18 cellular contexts compared by ENCODE assay signal in the genomic region with DNA sequence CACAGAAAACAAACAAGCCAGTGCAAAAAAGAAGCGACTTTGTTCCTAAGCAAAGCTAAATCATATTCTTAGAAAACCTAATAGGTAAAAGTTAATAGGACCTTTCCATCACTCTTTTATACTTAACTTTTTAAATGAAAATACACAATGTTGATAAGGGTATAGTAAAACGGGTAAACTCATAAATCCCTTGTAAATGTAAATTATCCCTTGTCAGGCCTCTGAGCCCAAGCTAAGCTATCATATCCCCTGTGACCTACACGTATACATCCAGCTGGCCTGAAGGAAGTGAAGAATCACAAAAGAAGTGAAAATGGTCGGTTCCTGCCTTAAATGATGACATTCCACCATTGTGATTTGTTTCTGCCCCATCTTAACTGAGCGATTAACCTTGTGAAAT.
DNase-seq lines count a peak whose midpoint lies in the region; ATAC-seq, FAIRE-seq and TF ChIP-seq lines count a peak whose summit lies in the region.
"Had no signal": no experiment of that assay in that cellular context is flagged by ENCODE, and none has a peak within 500 bp of the region (broad histone marks: within the 10 kb centered on the region; RNA-seq: fewer than 3 reads in every experiment).

No MANE protein-coding gene starts in this region.

- peaks cover 0 to 1% (median 0%) of the 10 kb centered on the region in 7 donors for H3K9me3 Mint-ChIP-seq in CD4-positive, CD25-positive, alpha-beta regulatory T cell
- H3K9me3 Mint-ChIP-seq in neural progenitor cell = peaks cover 3% of the 10 kb centered on the region

- H3K9ac ChIP-seq in OCI-LY3 (ENCODE audit: low read length) (no peak overlapping the region), neural progenitor cell (no peak overlapping the region)

- intact Hi-C loops in left lung (cut with DNase I) = no loop called here

- TF ChIP-seq POLR2A in GM12892 (IDR thresholded peaks at IDR 0.05; ENCODE audit: low read depth, low read length) = no peak

- H3K36me3 ChIP-seq in CD4-positive, CD25-positive, alpha-beta regulatory T cell (ENCODE audit: control insufficient read depth, insufficient read depth, low read length) = no peaks in the 10 kb centered on the region
- H3K36me3 ChIP-seq in OCI-LY3 (replicated peaks; ENCODE audit: low read depth, low read length) (no peaks in the 10 kb centered on the region), left lung (no peaks in the 10 kb centered on the region), neural progenitor cell (no peaks in the 10 kb centered on the region)

- H3K79me2 ChIP-seq in OCI-LY3 (ENCODE audit: low read length) (no peaks in the 10 kb centered on the region), neural progenitor cell (ENCODE audit: low read depth) (no peaks in the 10 kb centered on the region)

- H3F3A ChIP-seq in neural progenitor cell (ENCODE audit: low read depth) = no peaks in the 10 kb centered on the region

- peaks cover 9% of the 10 kb centered on the region for H3K27me3 Mint-ChIP-seq in CD4-positive, CD25-positive, alpha-beta regulatory T cell
- H3K27me3 Mint-ChIP-seq in neural progenitor cell (ENCODE audit: insufficient read depth, low read depth) = peaks cover 2% of the 10 kb centered on the region

- H3K36me3 Mint-ChIP-seq in CD4-positive, CD25-positive, alpha-beta regulatory T cell = peaks cover 5% of the 10 kb centered on the region
- no peaks in the 10 kb centered on the region for H3K36me3 Mint-ChIP-seq in neural progenitor cell

- H3K4me3 Mint-ChIP-seq in CD4-positive, CD25-positive, alpha-beta regulatory T cell = no peak overlapping the region
- no peak overlapping the region for H3K4me3 Mint-ChIP-seq in neural progenitor cell

- H3K27ac Mint-ChIP-seq in CD4-positive, CD25-positive, alpha-beta regulatory T cell = peak overlapping the region in 2 of 3 donors; percentile 2 to 16
- peak overlapping the region; percentile 11 for H3K27ac Mint-ChIP-seq in neural progenitor cell

- H4K20me1 ChIP-seq in OCI-LY3 (ENCODE audit: insufficient read depth, low read length) (no peaks in the 10 kb centered on the region), neural progenitor cell (ENCODE audit: low read depth) (no peaks in the 10 kb centered on the region)

- H2AFZ ChIP-seq in OCI-LY3 (ENCODE audit: low read depth, low read length) (no peak overlapping the region), neural progenitor cell (replicated peaks) (no peak overlapping the region)
- H2AFZ ChIP-seq: PC-9 had no signal

- no peak for DNase-seq in CD4-positive, CD25-positive, alpha-beta regulatory T cell
- DNase-seq in left lung = no peak
- no peak for DNase-seq in neural progenitor cell (ENCODE audit: low spot score)
- DNase-seq in GM12892 (ENCODE audit: insufficient read length) = no peak
- no peak for DNase-seq in NCI-H146 treated with DMSO at 0.1 percent for 48 hours (lab: John Stamatoyannopoulos, UW; ENCODE audit: unreplicated experiment)
- DNase-seq: COR-L47, GOT3, KG1, MV-4-11, NCI-H187 treated with DMSO at 0.1 percent for 48 hours, NCI-H2227 treated with DMSO at 0.1 percent for 48 hours, NCI-H524, PC-9, SIG-M5 had no signal

- FAIRE-seq in GM12892 (lab: Jason Lieb, UNC) = no peak
- FAIRE-seq: G401.6 had no signal

- no peak overlapping the region for H3K27ac ChIP-seq in CD4-positive, CD25-positive, alpha-beta regulatory T cell (ENCODE audit: insufficient read depth, low read length, poor library complexity, severe bottlenecking)
- H3K27ac ChIP-seq in OCI-LY3 (ENCODE audit: low read length) (peak overlapping the region; percentile 50), left lung (peak overlapping the region; percentile 61 to 74), neural progenitor cell (no peak overlapping the region)
- H3K27ac ChIP-seq: PC-9, RWPE1 had no signal

- H3K27me3 ChIP-seq in CD4-positive, CD25-positive, alpha-beta regulatory T cell (ENCODE audit: control insufficient read depth, insufficient read depth, low read length) = no peaks in the 10 kb centered on the region
- H3K27me3 ChIP-seq in OCI-LY3 (ENCODE audit: low read depth, low read length) = no peaks in the 10 kb centered on the region
- H3K27me3 ChIP-seq in left lung = no peaks in the 10 kb centered on the region
- H3K27me3 ChIP-seq in neural progenitor cell = no peaks in the 10 kb centered on the region

- no peak for TF ChIP-seq CTCF in OCI-LY3 (IDR thresholded peaks at IDR 0.05; ENCODE audit: low read depth, low read length)
- TF ChIP-seq CTCF in left lung (IDR thresholded peaks at IDR 0.05) = no peak
- TF ChIP-seq CTCF in neural progenitor cell (IDR thresholded peaks at IDR 0.05) = no peak

- peak overlapping the region; percentile 13 for H3K4me2 ChIP-seq in OCI-LY3 (ENCODE audit: low read length)
- no peak overlapping the region for H3K4me2 ChIP-seq in neural progenitor cell

- peaks cover 0 to 20% (median 13%) of the 10 kb centered on the region in 4 donors for H3K4me1 Mint-ChIP-seq in CD4-positive, CD25-positive, alpha-beta regulatory T cell
- H3K4me1 Mint-ChIP-seq in neural progenitor cell = no peaks in the 10 kb centered on the region

- no peaks in the 10 kb centered on the region for H3K9me3 ChIP-seq in CD4-positive, CD25-positive, alpha-beta regulatory T cell (ENCODE audit: control insufficient read depth in 2 of 2, low read length in 2 of 2)
- H3K9me3 ChIP-seq in OCI-LY3 (ENCODE audit: insufficient read depth, low read length) (no peaks in the 10 kb centered on the region), left lung (no peaks in the 10 kb centered on the region), neural progenitor cell (ENCODE audit: low read depth) (no peaks in the 10 kb centered on the region)

- H3K4me1 ChIP-seq in CD4-positive, CD25-positive, alpha-beta regulatory T cell (ENCODE audit: control insufficient read depth, insufficient read depth, low read length, poor library complexity, severe bottlenecking) = no peaks in the 10 kb centered on the region
- peaks cover 41% of the 10 kb centered on the region for H3K4me1 ChIP-seq in OCI-LY3 (ENCODE audit: low read length)
- peaks cover 8 to 44% of the 10 kb centered on the region in 2 donors for H3K4me1 ChIP-seq in left lung
- H3K4me1 ChIP-seq in neural progenitor cell = no peaks in the 10 kb centered on the region

- no peak for ATAC-seq in CD4-positive, CD25-positive, alpha-beta regulatory T cell (ENCODE audit: low read depth in 2 of 2)
- ATAC-seq in left lung = no peak
- ATAC-seq in GM21529 (IDR thresholded peaks at IDR 0.05; ENCODE audit: unreplicated experiment) = no peak

- H3K4me3 ChIP-seq in CD4-positive, CD25-positive, alpha-beta regulatory T cell (ENCODE audit: low read depth, low read length) = no peak overlapping the region
- H3K4me3 ChIP-seq in OCI-LY3 (ENCODE audit: low read length) (no peak overlapping the region), left lung (no peak overlapping the region), neural progenitor cell (no peak overlapping the region)
- H3K4me3 ChIP-seq: PC-9 had no signal

Comparison
In these comparisons a context has a peak if more than half of its experiments do, and no peak if none do; other contexts are left out.
1. H3K27ac ChIP-seq: peak in OCI-LY3 (single experiment) and left lung (2 of 2); none in CD4-positive, CD25-positive, alpha-beta regulatory T cell (single experiment) and neural progenitor cell (single experiment).